In genomic region chr5:173924899-173925298, GRCh38 we compare ENCODE assay signal across 1 cellular context.
TF ChIP-seq lines count a peak whose summit lies in the region.

No MANE protein-coding gene starts in this region.

TF ChIP-seq in H1, 55 proteins besides CTCF, POLR2A, EP300 and RAD21:
- TF ChIP-seq SP2 (IDR thresholded peaks at IDR 0.05; ENCODE audit: low read length) (no peak), RNF2 (IDR thresholded peaks at IDR 0.05; ENCODE audit: borderline replicate concordance, low read depth, low read length, missing control alignments, poor library complexity, severe bottlenecking) (no peak), NRF1 (IDR thresholded peaks at IDR 0.05; ENCODE audit: low read depth, low read length) (no peak), PHF8 (conservative IDR thresholded peaks at IDR 0.05; ENCODE audit: low read depth, low read length) (no peak), ASH2L (IDR thresholded peaks at IDR 0.05; ENCODE audit: low read length) (no peak), ATF2 (IDR thresholded peaks at IDR 0.05; ENCODE audit: low read length) (no peak), GTF2F1 (IDR thresholded peaks at IDR 0.05; ENCODE audit: borderline replicate concordance, low read depth, low read length) (no peak), ZNF274 (IDR thresholded peaks at IDR 0.05; ENCODE audit: borderline replicate concordance, extremely low read depth, low read length) (no peak), HDAC2 (IDR thresholded peaks at IDR 0.05; ENCODE audit: borderline replicate concordance in 1 of 2, low read depth in 2 of 2, low read length in 2 of 2) (no peak), E2F6 (IDR thresholded peaks at IDR 0.05) (no peak), KDM5A (IDR thresholded peaks at IDR 0.05; ENCODE audit: low read length) (no peak), BRCA1 (IDR thresholded peaks at IDR 0.05; ENCODE audit: low read depth, low read length) (no peak), SIX5 (IDR thresholded peaks at IDR 0.05; ENCODE audit: low read depth, low read length) (no peak), RFX5 (IDR thresholded peaks at IDR 0.05; ENCODE audit: borderline replicate concordance, low read depth, low read length) (no peak), POLR2AphosphoS5 (IDR thresholded peaks at IDR 0.05; ENCODE audit: low read depth, low read length) (no peak), CBX5 (IDR thresholded peaks at IDR 0.05; ENCODE audit: low read depth, low read length) (no peak)
- TF ChIP-seq, protein P1, sequence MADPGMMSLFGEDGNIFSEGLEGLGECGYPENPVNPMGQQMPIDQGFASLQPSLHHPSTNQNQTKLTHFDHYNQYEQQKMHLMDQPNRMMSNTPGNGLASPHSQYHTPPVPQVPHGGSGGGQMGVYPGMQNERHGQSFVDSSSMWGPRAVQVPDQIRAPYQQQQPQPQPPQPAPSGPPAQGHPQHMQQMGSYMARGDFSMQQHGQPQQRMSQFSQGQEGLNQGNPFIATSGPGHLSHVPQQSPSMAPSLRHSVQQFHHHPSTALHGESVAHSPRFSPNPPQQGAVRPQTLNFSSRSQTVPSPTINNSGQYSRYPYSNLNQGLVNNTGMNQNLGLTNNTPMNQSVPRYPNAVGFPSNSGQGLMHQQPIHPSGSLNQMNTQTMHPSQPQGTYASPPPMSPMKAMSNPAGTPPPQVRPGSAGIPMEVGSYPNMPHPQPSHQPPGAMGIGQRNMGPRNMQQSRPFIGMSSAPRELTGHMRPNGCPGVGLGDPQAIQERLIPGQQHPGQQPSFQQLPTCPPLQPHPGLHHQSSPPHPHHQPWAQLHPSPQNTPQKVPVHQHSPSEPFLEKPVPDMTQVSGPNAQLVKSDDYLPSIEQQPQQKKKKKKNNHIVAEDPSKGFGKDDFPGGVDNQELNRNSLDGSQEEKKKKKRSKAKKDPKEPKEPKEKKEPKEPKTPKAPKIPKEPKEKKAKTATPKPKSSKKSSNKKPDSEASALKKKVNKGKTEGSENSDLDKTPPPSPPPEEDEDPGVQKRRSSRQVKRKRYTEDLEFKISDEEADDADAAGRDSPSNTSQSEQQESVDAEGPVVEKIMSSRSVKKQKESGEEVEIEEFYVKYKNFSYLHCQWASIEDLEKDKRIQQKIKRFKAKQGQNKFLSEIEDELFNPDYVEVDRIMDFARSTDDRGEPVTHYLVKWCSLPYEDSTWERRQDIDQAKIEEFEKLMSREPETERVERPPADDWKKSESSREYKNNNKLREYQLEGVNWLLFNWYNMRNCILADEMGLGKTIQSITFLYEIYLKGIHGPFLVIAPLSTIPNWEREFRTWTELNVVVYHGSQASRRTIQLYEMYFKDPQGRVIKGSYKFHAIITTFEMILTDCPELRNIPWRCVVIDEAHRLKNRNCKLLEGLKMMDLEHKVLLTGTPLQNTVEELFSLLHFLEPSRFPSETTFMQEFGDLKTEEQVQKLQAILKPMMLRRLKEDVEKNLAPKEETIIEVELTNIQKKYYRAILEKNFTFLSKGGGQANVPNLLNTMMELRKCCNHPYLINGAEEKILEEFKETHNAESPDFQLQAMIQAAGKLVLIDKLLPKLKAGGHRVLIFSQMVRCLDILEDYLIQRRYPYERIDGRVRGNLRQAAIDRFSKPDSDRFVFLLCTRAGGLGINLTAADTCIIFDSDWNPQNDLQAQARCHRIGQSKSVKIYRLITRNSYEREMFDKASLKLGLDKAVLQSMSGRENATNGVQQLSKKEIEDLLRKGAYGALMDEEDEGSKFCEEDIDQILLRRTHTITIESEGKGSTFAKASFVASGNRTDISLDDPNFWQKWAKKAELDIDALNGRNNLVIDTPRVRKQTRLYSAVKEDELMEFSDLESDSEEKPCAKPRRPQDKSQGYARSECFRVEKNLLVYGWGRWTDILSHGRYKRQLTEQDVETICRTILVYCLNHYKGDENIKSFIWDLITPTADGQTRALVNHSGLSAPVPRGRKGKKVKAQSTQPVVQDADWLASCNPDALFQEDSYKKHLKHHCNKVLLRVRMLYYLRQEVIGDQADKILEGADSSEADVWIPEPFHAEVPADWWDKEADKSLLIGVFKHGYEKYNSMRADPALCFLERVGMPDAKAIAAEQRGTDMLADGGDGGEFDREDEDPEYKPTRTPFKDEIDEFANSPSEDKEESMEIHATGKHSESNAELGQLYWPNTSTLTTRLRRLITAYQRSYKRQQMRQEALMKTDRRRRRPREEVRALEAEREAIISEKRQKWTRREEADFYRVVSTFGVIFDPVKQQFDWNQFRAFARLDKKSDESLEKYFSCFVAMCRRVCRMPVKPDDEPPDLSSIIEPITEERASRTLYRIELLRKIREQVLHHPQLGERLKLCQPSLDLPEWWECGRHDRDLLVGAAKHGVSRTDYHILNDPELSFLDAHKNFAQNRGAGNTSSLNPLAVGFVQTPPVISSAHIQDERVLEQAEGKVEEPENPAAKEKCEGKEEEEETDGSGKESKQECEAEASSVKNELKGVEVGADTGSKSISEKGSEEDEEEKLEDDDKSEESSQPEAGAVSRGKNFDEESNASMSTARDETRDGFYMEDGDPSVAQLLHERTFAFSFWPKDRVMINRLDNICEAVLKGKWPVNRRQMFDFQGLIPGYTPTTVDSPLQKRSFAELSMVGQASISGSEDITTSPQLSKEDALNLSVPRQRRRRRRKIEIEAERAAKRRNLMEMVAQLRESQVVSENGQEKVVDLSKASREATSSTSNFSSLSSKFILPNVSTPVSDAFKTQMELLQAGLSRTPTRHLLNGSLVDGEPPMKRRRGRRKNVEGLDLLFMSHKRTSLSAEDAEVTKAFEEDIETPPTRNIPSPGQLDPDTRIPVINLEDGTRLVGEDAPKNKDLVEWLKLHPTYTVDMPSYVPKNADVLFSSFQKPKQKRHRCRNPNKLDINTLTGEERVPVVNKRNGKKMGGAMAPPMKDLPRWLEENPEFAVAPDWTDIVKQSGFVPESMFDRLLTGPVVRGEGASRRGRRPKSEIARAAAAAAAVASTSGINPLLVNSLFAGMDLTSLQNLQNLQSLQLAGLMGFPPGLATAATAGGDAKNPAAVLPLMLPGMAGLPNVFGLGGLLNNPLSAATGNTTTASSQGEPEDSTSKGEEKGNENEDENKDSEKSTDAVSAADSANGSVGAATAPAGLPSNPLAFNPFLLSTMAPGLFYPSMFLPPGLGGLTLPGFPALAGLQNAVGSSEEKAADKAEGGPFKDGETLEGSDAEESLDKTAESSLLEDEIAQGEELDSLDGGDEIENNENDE (IDR thresholded peaks at IDR 0.05; ENCODE audit: insufficient replicate concordance, low read length): no peak
- TF ChIP-seq, protein P2, sequence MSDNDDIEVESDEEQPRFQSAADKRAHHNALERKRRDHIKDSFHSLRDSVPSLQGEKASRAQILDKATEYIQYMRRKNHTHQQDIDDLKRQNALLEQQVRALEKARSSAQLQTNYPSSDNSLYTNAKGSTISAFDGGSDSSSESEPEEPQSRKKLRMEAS (IDR thresholded peaks at IDR 0.05): no peak
- TF ChIP-seq, protein P3, sequence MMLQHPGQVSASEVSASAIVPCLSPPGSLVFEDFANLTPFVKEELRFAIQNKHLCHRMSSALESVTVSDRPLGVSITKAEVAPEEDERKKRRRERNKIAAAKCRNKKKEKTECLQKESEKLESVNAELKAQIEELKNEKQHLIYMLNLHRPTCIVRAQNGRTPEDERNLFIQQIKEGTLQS (IDR thresholded peaks at IDR 0.05; ENCODE audit: insufficient read depth, low read depth, low read length): no peak
